In genomic region chr13:110635405-110636002, GRCh38 we compare ENCODE assay signal across 15 cellular contexts. TPM values are rescaled to one million over a fixed set of nuclear protein-coding genes. Genes with fewer than 3 reads are reported as not detected.
A peak's percentile ranks its signal among the peaks of the same experiment; 100 is the strongest.
DNase-seq lines count a peak whose midpoint lies in the region; ATAC-seq and TF ChIP-seq lines count a peak whose summit lies in the region.
"Had no signal": no experiment of that assay in that cellular context is flagged by ENCODE, and none has a peak within 500 bp of the region (broad histone marks: within the 10 kb centered on the region; RNA-seq: fewer than 3 reads in every experiment).

No MANE protein-coding gene starts in this region.

- peaks cover 76% of the 10 kb centered on the region for H3K36me3 ChIP-seq in endodermal cell (ENCODE audit: control insufficient read depth, insufficient read depth, low read length)
- H3K36me3 ChIP-seq in lower lobe of right lung, result peaks cover 83% of the 10 kb centered on the region
- H3K36me3 ChIP-seq in body of pancreas (replicated peaks in 1 of 2; ENCODE audit: insufficient read depth in 1 of 2, low read depth in 2 of 2), result peaks cover 9 to 46% of the 10 kb centered on the region in 2 donors

- H3K9me3 ChIP-seq in endodermal cell (ENCODE audit: control insufficient read depth, low read length), result peaks cover 6% of the 10 kb centered on the region
- no peaks in the 10 kb centered on the region for H3K9me3 ChIP-seq in lower lobe of right lung
- H3K9me3 ChIP-seq in body of pancreas, result no peaks in the 10 kb centered on the region

- H3K9ac ChIP-seq in endodermal cell (ENCODE audit: extremely low read depth, low read length, poor library complexity, severe bottlenecking), result no peak overlapping the region

- H3K4me3 Mint-ChIP-seq in stimulated activated naive CD8-positive, alpha-beta T cell treated with anti-CD3 and anti-CD28 coated beads, Interleukin-15, amount 100 ng/mL, for 72 hours, result no peak overlapping the region
- H3K4me3 Mint-ChIP-seq in endodermal cell (no peak overlapping the region), nephron progenitor cell (no peak overlapping the region)
- H3K4me3 Mint-ChIP-seq: B cell; CD4-positive, alpha-beta T cell; HFFc6 had no signal

- peaks cover 11% of the 10 kb centered on the region for H3K4me1 Mint-ChIP-seq in stimulated activated naive CD8-positive, alpha-beta T cell treated with anti-CD3 and anti-CD28 coated beads, Interleukin-15, amount 100 ng/mL, for 72 hours
- H3K4me1 Mint-ChIP-seq in endodermal cell, result peaks cover 23% of the 10 kb centered on the region
- H3K4me1 Mint-ChIP-seq in nephron progenitor cell, result peaks cover 36% of the 10 kb centered on the region
- H3K4me1 Mint-ChIP-seq: B cell had no signal

- no peak overlapping the region for H3K27ac ChIP-seq in endodermal cell (ENCODE audit: low read depth, low read length)
- no peak overlapping the region for H3K27ac ChIP-seq in lower lobe of right lung
- no peak overlapping the region for H3K27ac ChIP-seq in body of pancreas

- no peak for TF ChIP-seq CTCF in endodermal cell (conservative IDR thresholded peaks at IDR 0.05)
- no peak for TF ChIP-seq CTCF in lower lobe of right lung (IDR thresholded peaks at IDR 0.05)
- TF ChIP-seq CTCF in body of pancreas (IDR thresholded peaks at IDR 0.05), result no peak
- no peak for TF ChIP-seq CTCF in nephron progenitor cell (IDR thresholded peaks at IDR 0.05)

- H3K27me3 ChIP-seq in endodermal cell (ENCODE audit: control insufficient read depth, insufficient read depth, low read length, poor library complexity, severe bottlenecking), result no peaks in the 10 kb centered on the region
- H3K27me3 ChIP-seq in lower lobe of right lung (ENCODE audit: low read depth), result no peaks in the 10 kb centered on the region
- H3K27me3 ChIP-seq in body of pancreas, result no peaks in the 10 kb centered on the region

- DNase-seq in stimulated activated naive CD8-positive, alpha-beta T cell treated with anti-CD3 and anti-CD28 coated beads, Interleukin-15, amount 100 ng/mL, for 72 hours, result no peak
- no peak for DNase-seq in stimulated activated naive CD8-positive, alpha-beta T cell treated with anti-CD3 and anti-CD28 coated beads, Interleukin-15, Interleukin-2, amounts not matched to agents 100 U/mL and 50 U/mL, for 24 hours
- DNase-seq in endodermal cell (peak; percentile 34), lower lobe of right lung (peak; percentile 33), body of pancreas (no peak), NCI-H524 treated with DMSO at 0.1 percent for 48 hours (lab: John Stamatoyannopoulos, UW) (no peak), nephron progenitor cell (no peak)
- DNase-seq: ACHN; C1 segment of cervical spinal cord; CD4-positive, alpha-beta T cell; DMS79; GOT3; HCEC 1CT; HFFc6 had no signal

- H3K27me3 Mint-ChIP-seq in stimulated activated naive CD8-positive, alpha-beta T cell treated with anti-CD3 and anti-CD28 coated beads, Interleukin-15, amount 100 ng/mL, for 72 hours, result no peaks in the 10 kb centered on the region
- H3K27me3 Mint-ChIP-seq in endodermal cell (ENCODE audit: insufficient read depth), result no peaks in the 10 kb centered on the region
- H3K27me3 Mint-ChIP-seq in nephron progenitor cell (ENCODE audit: low read depth, poor library complexity), result no peaks in the 10 kb centered on the region
- H3K27me3 Mint-ChIP-seq: B cell; CD4-positive, alpha-beta T cell had no signal

- H3K27ac Mint-ChIP-seq in stimulated activated naive CD8-positive, alpha-beta T cell treated with anti-CD3 and anti-CD28 coated beads, Interleukin-15, amount 100 ng/mL, for 72 hours, result no peak overlapping the region
- H3K27ac Mint-ChIP-seq in endodermal cell (no peak overlapping the region), nephron progenitor cell (no peak overlapping the region)
- H3K27ac Mint-ChIP-seq: B cell; CD4-positive, alpha-beta T cell had no signal

- no peak overlapping the region for H3K4me3 ChIP-seq in endodermal cell (ENCODE audit: low read length)
- no peak overlapping the region for H3K4me3 ChIP-seq in lower lobe of right lung
- H3K4me3 ChIP-seq in body of pancreas, result no peak overlapping the region

- peaks cover 14% of the 10 kb centered on the region for H3K4me1 ChIP-seq in endodermal cell (ENCODE audit: control insufficient read depth, insufficient read depth, low read length)
- H3K4me1 ChIP-seq in lower lobe of right lung, result no peaks in the 10 kb centered on the region
- no peaks in the 10 kb centered on the region for H3K4me1 ChIP-seq in body of pancreas

- peak; percentile 13 for ATAC-seq in stimulated activated naive CD8-positive, alpha-beta T cell treated with anti-CD3 and anti-CD28 coated beads, Interleukin-15, amount 100 ng/mL, for 72 hours
- ATAC-seq in stimulated activated naive CD8-positive, alpha-beta T cell treated with anti-CD3 and anti-CD28 coated beads, Interleukin-15, Interleukin-2, amounts not matched to agents 100 U/mL and 50 U/mL, for 24 hours, result no peak
- ATAC-seq in lower lobe of right lung (no peak), body of pancreas (no peak)

- no peaks in the 10 kb centered on the region for H3K9me3 Mint-ChIP-seq in stimulated activated naive CD8-positive, alpha-beta T cell treated with anti-CD3 and anti-CD28 coated beads, Interleukin-15, amount 100 ng/mL, for 72 hours
- peaks cover 11% of the 10 kb centered on the region for H3K9me3 Mint-ChIP-seq in endodermal cell
- H3K9me3 Mint-ChIP-seq in nephron progenitor cell, result peaks cover 6% of the 10 kb centered on the region
- H3K9me3 Mint-ChIP-seq: CD4-positive, alpha-beta T cell; HFFc6 had no signal

- WGBS in endodermal cell (ENCODE audit: insufficient coverage in 1 of 2, insufficient read length in 1 of 2), 2 experiments, result 96 to 97% methylated on average over 13 to 19 of the region's 19 CpGs
- WGBS in body of pancreas, 2 donors, result 84 to 87% methylated on average over 18 to 19 of the region's 19 CpGs

- TF ChIP-seq POLR2A in body of pancreas (IDR thresholded peaks at IDR 0.05), result no peak

- intact Hi-C loops in lower lobe of right lung (cut with DNase I), result no loop called here
- intact Hi-C loops in body of pancreas (cut with DNase I), result no loop called here

- peaks cover 86% of the 10 kb centered on the region for H3K36me3 Mint-ChIP-seq in endodermal cell (ENCODE audit: low read depth)
- H3K36me3 Mint-ChIP-seq in nephron progenitor cell (ENCODE audit: low read depth), result peaks cover 77% of the 10 kb centered on the region

RNA-seq across cellular contexts. Expression of gene NAXD, which starts 20.2 kb away (rescaled TPM):
- total RNA-seq in endodermal cell (10 to 100 TPM; 31.3 to 33.4 TPM), lower lobe of right lung (27.4 TPM), body of pancreas (10 to 100 TPM; 23.4 to 27.5 TPM)
- 23.2 TPM for polyA plus RNA-seq in endodermal cell (2013, experiment 1 of 2)
- polyA plus RNA-seq in endodermal cell (2013, experiment 2 of 2), result 22.0 TPM

Comparison
In these comparisons a context has a peak if more than half of its experiments do, and no peak if none do; other contexts are left out.
1. DNase-seq: peak in endodermal cell (single experiment) and lower lobe of right lung (single experiment); none in stimulated activated naive CD8-positive, alpha-beta T cell treated with anti-CD3 and anti-CD28 coated beads, Interleukin-15, amount 100 ng/mL, for 72 hours (0 of 2), stimulated activated naive CD8-positive, alpha-beta T cell treated with anti-CD3 and anti-CD28 coated beads, Interleukin-15, Interleukin-2, amounts not matched to agents 100 U/mL and 50 U/mL, for 24 hours (single experiment), body of pancreas (0 of 4), NCI-H524 treated with DMSO at 0.1 percent for 48 hours (single experiment) and nephron progenitor cell (single experiment).